In the genomic region with DNA sequence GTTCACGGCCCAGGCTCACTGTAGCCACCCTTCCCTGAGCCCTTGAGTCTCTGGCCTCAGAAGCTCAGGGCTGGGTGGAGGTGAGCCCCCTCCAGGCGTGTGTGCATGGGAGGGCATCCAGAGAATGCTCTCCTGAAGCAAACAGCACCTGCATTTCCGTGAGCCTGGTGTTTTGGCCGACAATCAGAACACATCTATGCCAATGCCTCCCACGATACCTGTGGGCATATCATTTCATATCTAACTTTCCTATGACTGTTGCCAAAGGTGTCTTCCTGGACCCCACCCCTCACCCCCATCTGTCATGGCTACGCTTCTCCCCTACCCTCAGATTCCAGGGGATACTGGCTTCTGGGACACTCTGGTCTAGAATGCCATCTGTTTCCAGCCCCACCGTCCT, we compare ENCODE assay signal across 14 cellular contexts.
"Had no signal": no experiment of that assay in that cellular context is flagged by ENCODE, and none has a peak within 500 bp of the region (broad histone marks: within the 10 kb centered on the region; RNA-seq: fewer than 3 reads in every experiment).

No MANE protein-coding gene starts in this region.

- H3K27ac Mint-ChIP-seq: activated naive CD8-positive, alpha-beta T cell; activated T-helper 1 cell treated with anti-CD3 and anti-CD28 coated beads, Interleukin-12 subunit alpha, Interleukin-12 subunit beta, Interleukin-2, Interleukin-4 antibody, amounts not matched to agents 30 ng/mL and 10 ng/mL and 1 ng/mL, durations not matched to agents 14 hours and 24 hours and 36 hours; immature natural killer cell; nephron progenitor cell; stimulated activated naive CD8-positive, alpha-beta T cell treated with anti-CD3 and anti-CD28 coated beads, Interleukin-15, amount 100 ng/mL, for 72 hours; type B pancreatic cell had no signal

- H3K27ac ChIP-seq: cardiac muscle cell, dorsolateral prefrontal cortex, testis had no signal

- H3K4me3 ChIP-seq: cardiac muscle cell, dorsolateral prefrontal cortex, testis had no signal

- H3K9me3 ChIP-seq: testis had no signal

- H3K27me3 Mint-ChIP-seq: activated naive CD8-positive, alpha-beta T cell; type B pancreatic cell had no signal

- H3K9me3 Mint-ChIP-seq: activated T-helper 1 cell treated with anti-CD3 and anti-CD28 coated beads, Interleukin-12 subunit alpha, Interleukin-12 subunit beta, Interleukin-2, Interleukin-4 antibody, amounts not matched to agents 30 ng/mL and 10 ng/mL and 1 ng/mL, durations not matched to agents 14 hours and 24 hours and 36 hours; nephron progenitor cell; stimulated activated naive CD8-positive, alpha-beta T cell treated with anti-CD3 and anti-CD28 coated beads, Interleukin-15, amount 100 ng/mL, for 72 hours had no signal

- H3K36me3 Mint-ChIP-seq: activated naive CD8-positive, alpha-beta T cell; immature natural killer cell; type B pancreatic cell had no signal

- DNase-seq: activated CD4-positive, alpha-beta T cell treated with anti-CD3 and anti-CD28 coated beads, Interleukin-2, amount 50 U/mL, for 1 hour; activated CD4-positive, CD25-positive, alpha-beta regulatory T cell treated with anti-CD3 and anti-CD28 coated beads, Interleukin-2, amount 50 U/mL, for 72 hours; activated CD8-positive, alpha-beta memory T cell treated with anti-CD3 and anti-CD28 coated beads for 24 hours; immature natural killer cell; midbrain; nephron progenitor cell; occipital lobe; stimulated activated naive CD8-positive, alpha-beta T cell treated with anti-CD3 and anti-CD28 coated beads, Interleukin-15, amount 100 ng/mL, for 72 hours; testis had no signal

- H3K27me3 ChIP-seq: cardiac muscle cell, dorsolateral prefrontal cortex, testis had no signal

- H3K4me3 Mint-ChIP-seq: activated naive CD8-positive, alpha-beta T cell; activated T-helper 1 cell treated with anti-CD3 and anti-CD28 coated beads, Interleukin-12 subunit alpha, Interleukin-12 subunit beta, Interleukin-2, Interleukin-4 antibody, amounts not matched to agents 30 ng/mL and 10 ng/mL and 1 ng/mL, durations not matched to agents 14 hours and 24 hours and 36 hours; immature natural killer cell; nephron progenitor cell; stimulated activated naive CD8-positive, alpha-beta T cell treated with anti-CD3 and anti-CD28 coated beads, Interleukin-15, amount 100 ng/mL, for 72 hours; type B pancreatic cell had no signal

- H3K36me3 ChIP-seq: cardiac muscle cell had no signal
